ENCODE assay signal across 8 cellular contexts in genomic region chr11:77819921-77820564, GRCh38. TPM values are rescaled to one million over a fixed set of nuclear protein-coding genes. Genes with fewer than 3 reads are reported as not detected.
A peak's percentile ranks its signal among the peaks of the same experiment; 100 is the strongest.
DNase-seq lines count a peak whose midpoint lies in the region; ATAC-seq and TF ChIP-seq lines count a peak whose summit lies in the region.

No MANE protein-coding gene starts in this region.

- peak in 2 of 3 donors; percentile 27 to 30 for DNase-seq in CD4-positive, CD25-positive, alpha-beta regulatory T cell
- DNase-seq in ascending aorta (ENCODE audit: low spot score in 2 of 2) (peak in 1 of 2 donors; percentile 68), NCI-H1048 (lab: John Stamatoyannopoulos, UW) (no peak)

- H3K4me2 ChIP-seq in skeletal muscle satellite cell (ENCODE audit: low read length), result peak overlapping the region; percentile 90

- peak overlapping the region; percentile 93 for H3K4me3 ChIP-seq in CD4-positive, CD25-positive, alpha-beta regulatory T cell (ENCODE audit: low read depth, low read length)
- H3K4me3 ChIP-seq in ascending aorta (peak overlapping the region; percentile 77 to 84), iPS-11a (ENCODE audit: low read depth, low read length) (peak overlapping the region; percentile 85), skeletal muscle satellite cell (ENCODE audit: low read length) (peak overlapping the region; percentile 88)

- peak; percentile 0 to 1 for ATAC-seq in CD4-positive, CD25-positive, alpha-beta regulatory T cell (ENCODE audit: low read depth in 2 of 2)
- peak; percentile 17 for ATAC-seq in GM19397 (IDR thresholded peaks at IDR 0.05; ENCODE audit: unreplicated experiment)
- ATAC-seq in HG03521 (IDR thresholded peaks at IDR 0.05; ENCODE audit: unreplicated experiment), result peak; percentile 12
- ATAC-seq in SK-N-SH treated with all-trans-retinoic acid at 6 μM for 48 hours, result peak; percentile 27

- H3K27me3 Mint-ChIP-seq in CD4-positive, CD25-positive, alpha-beta regulatory T cell, result peaks cover 8% of the 10 kb centered on the region

- peaks cover 18 to 48% (median 37%) of the 10 kb centered on the region in 4 donors for H3K4me1 Mint-ChIP-seq in CD4-positive, CD25-positive, alpha-beta regulatory T cell

- H3K4me1 ChIP-seq in CD4-positive, CD25-positive, alpha-beta regulatory T cell (ENCODE audit: control insufficient read depth, insufficient read depth, low read length, poor library complexity, severe bottlenecking), result peaks cover 49% of the 10 kb centered on the region
- peaks cover 0 to 33% of the 10 kb centered on the region in 2 donors for H3K4me1 ChIP-seq in ascending aorta
- peaks cover 23% of the 10 kb centered on the region for H3K4me1 ChIP-seq in skeletal muscle satellite cell (ENCODE audit: control insufficient read depth, insufficient read depth, low read length)

- H3K36me3 ChIP-seq in CD4-positive, CD25-positive, alpha-beta regulatory T cell (ENCODE audit: control insufficient read depth, insufficient read depth, low read length), result no peaks in the 10 kb centered on the region
- H3K36me3 ChIP-seq in ascending aorta (no peaks in the 10 kb centered on the region), skeletal muscle satellite cell (ENCODE audit: insufficient read depth, low read length) (no peaks in the 10 kb centered on the region)

- no peaks in the 10 kb centered on the region for H3K9me3 Mint-ChIP-seq in CD4-positive, CD25-positive, alpha-beta regulatory T cell

- peak overlapping the region; percentile 93 for H3K27ac ChIP-seq in CD4-positive, CD25-positive, alpha-beta regulatory T cell (ENCODE audit: insufficient read depth, low read length, poor library complexity, severe bottlenecking)
- peak overlapping the region; percentile 91 to 97 for H3K27ac ChIP-seq in ascending aorta

- peak overlapping the region; percentile 96 to 99 (median 98) for H3K27ac Mint-ChIP-seq in CD4-positive, CD25-positive, alpha-beta regulatory T cell

- peak overlapping the region; percentile 98 to 100 (median 100) for H3K4me3 Mint-ChIP-seq in CD4-positive, CD25-positive, alpha-beta regulatory T cell

- H3K9ac ChIP-seq in skeletal muscle satellite cell (ENCODE audit: low read depth, low read length), result peak overlapping the region; percentile 95

- peaks cover 3% of the 10 kb centered on the region for H3K36me3 Mint-ChIP-seq in CD4-positive, CD25-positive, alpha-beta regulatory T cell

- intact Hi-C loops in ascending aorta (cut with DNase I), result loop anchor here (1.0 to 10.0 kb wide), 6 partner anchors 183 to 755 kb away; partner anchors contain the start of genes CAPN5, CLNS1A, KCTD21 and NARS2

- H3K9me3 ChIP-seq in CD4-positive, CD25-positive, alpha-beta regulatory T cell (ENCODE audit: control insufficient read depth in 2 of 2, low read length in 2 of 2), result no peaks in the 10 kb centered on the region
- H3K9me3 ChIP-seq in ascending aorta (no peaks in the 10 kb centered on the region), skeletal muscle satellite cell (replicated peaks; ENCODE audit: low read length) (no peaks in the 10 kb centered on the region)

- TF ChIP-seq CTCF in ascending aorta (IDR thresholded peaks at IDR 0.05), result no peak

- no peaks in the 10 kb centered on the region for H3K27me3 ChIP-seq in CD4-positive, CD25-positive, alpha-beta regulatory T cell (ENCODE audit: control insufficient read depth, insufficient read depth, low read length)
- no peaks in the 10 kb centered on the region for H3K27me3 ChIP-seq in ascending aorta
- H3K27me3 ChIP-seq in skeletal muscle satellite cell (ENCODE audit: control insufficient read depth, insufficient read depth, low read length), result no peaks in the 10 kb centered on the region

TF ChIP-seq in SK-N-SH treated with all-trans-retinoic acid at 6 μM for 48 hours, 23 proteins besides CTCF, POLR2A, EP300 and RAD21:
- TF ChIP-seq ZFP3 (CRISPR knock-in tag; IDR thresholded peaks at IDR 0.05) (no peak), POU6F1 (CRISPR knock-in tag; IDR thresholded peaks at IDR 0.05; ENCODE audit: borderline replicate concordance, low read depth) (no peak), PATZ1 (CRISPR knock-in tag; IDR thresholded peaks at IDR 0.05; ENCODE audit: borderline replicate concordance) (no peak), OSR1 (CRISPR knock-in tag; IDR thresholded peaks at IDR 0.05) (no peak), TOX (CRISPR knock-in tag; IDR thresholded peaks at IDR 0.05; ENCODE audit: borderline replicate concordance) (no peak), ARNTL (CRISPR knock-in tag; IDR thresholded peaks at IDR 0.05; ENCODE audit: borderline replicate concordance, low read depth) (no peak), ESRRG (CRISPR knock-in tag; IDR thresholded peaks at IDR 0.05) (no peak), ISL1 (CRISPR knock-in tag; IDR thresholded peaks at IDR 0.05) (no peak), ZFP30 (CRISPR knock-in tag; IDR thresholded peaks at IDR 0.05) (no peak), ZNF565 (CRISPR knock-in tag; conservative IDR thresholded peaks at IDR 0.05; ENCODE audit: low read depth) (no peak), ZC3H10 (CRISPR knock-in tag; IDR thresholded peaks at IDR 0.05) (no peak)

RNA-seq across cellular contexts. Expression of gene RSF1, which starts 0.5 kb away (rescaled TPM):
- 107 TPM for total RNA-seq in CD4-positive, CD25-positive, alpha-beta regulatory T cell
- 10 to 100 TPM; 26.7 to 34.8 (median 31.7) TPM for polyA plus RNA-seq in CD4-positive, CD25-positive, alpha-beta regulatory T cell
- total RNA-seq in ascending aorta, result 17.8 TPM
- total RNA-seq in skeletal muscle satellite cell (2012; rRNA removed), result 12.9 and 26.9 TPM in 2 replicates

RNA-seq across cellular contexts. Expression of gene AAMDC, which starts 0.9 kb away (rescaled TPM):
- 4.8 TPM for total RNA-seq in CD4-positive, CD25-positive, alpha-beta regulatory T cell
- 10 to 100 TPM; 25.9 to 60.9 (median 31.1) TPM for polyA plus RNA-seq in CD4-positive, CD25-positive, alpha-beta regulatory T cell
- total RNA-seq in ascending aorta, result 56.4 TPM
- total RNA-seq in skeletal muscle satellite cell (2012; rRNA removed), result 4.8 and 8.4 TPM in 2 replicates
